8 cellular contexts compared by ENCODE assay signal in the genomic region with DNA sequence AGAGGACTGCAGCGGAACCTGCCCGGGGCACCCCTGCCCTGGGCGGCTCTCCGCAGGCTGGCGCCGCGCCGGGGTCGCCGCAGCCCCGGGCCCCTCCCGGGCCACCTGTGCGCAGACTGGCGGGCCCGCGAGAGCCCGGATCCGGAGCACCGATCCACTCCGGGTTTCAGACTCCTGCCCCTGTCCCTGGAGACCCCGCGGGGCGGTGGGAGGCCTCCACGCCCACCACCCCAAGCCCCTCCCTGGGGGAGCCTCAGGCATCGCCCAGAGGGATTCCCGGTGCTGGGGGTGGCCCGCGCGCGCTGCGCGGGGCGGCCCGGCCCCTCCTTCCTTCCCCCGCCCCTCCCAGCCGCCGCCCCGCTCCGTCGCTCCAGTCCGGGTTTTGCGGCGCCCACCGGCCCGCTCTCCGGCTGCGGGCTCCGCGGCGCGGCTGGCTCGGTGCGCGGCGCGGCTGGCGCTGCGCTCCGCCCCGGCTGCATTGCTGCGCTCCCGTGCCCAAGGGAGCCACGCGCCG. TPM values are rescaled to one million over a fixed set of nuclear protein-coding genes. Genes with fewer than 3 reads are reported as not detected.
DNase-seq lines count a peak whose midpoint lies in the region; FAIRE-seq and TF ChIP-seq lines count a peak whose summit lies in the region.

TSS of gene UNC5A (plus strand) at position 476 of the 514 bp plus-strand sequence. CDS start 192 bp downstream, outside the sequence.

- no peak within 1 kb of the TSS for H2BK5ac ChIP-seq in mesenchymal stem cell (ENCODE audit: low read depth, low read length, poor library complexity, severe bottlenecking)

- H3K4me1 ChIP-seq in mesenchymal stem cell (ENCODE audit: control insufficient read depth, insufficient read depth, low read depth, low read length) = peaks cover 40% of the 10 kb centered on the region

- no peak within 1 kb of the TSS for H2AFZ ChIP-seq in mesenchymal stem cell (ENCODE audit: low read depth, low read length)

- peak within 1 kb of the TSS in 1 of 2 experiments; percentile 54 for H3K23ac ChIP-seq in mesenchymal stem cell (ENCODE audit: low read length in 2 of 2)

- H2BK12ac ChIP-seq in mesenchymal stem cell (ENCODE audit: low read length in 2 of 2) = no peak within 1 kb of the TSS

- no peak within 1 kb of the TSS for H3K14ac ChIP-seq in mesenchymal stem cell (ENCODE audit: low read length in 2 of 2)

- H3K27ac ChIP-seq in VCaP (peak within 1 kb of the TSS; percentile 90), mesenchymal stem cell (ENCODE audit: low read length, poor library complexity, severe bottlenecking) (no peak within 1 kb of the TSS)

- H3K18ac ChIP-seq in mesenchymal stem cell (ENCODE audit: low read depth in 1 of 2, low read length in 2 of 2) = no peak within 1 kb of the TSS

- peaks cover 19% of the 10 kb centered on the region for H3K79me1 ChIP-seq in mesenchymal stem cell (replicated peaks; ENCODE audit: low read length, poor library complexity, severe bottlenecking)

- under 1% methylated on average over 42 of the region's 65 CpGs for WGBS in mesenchymal stem cell

- H2BK120ac ChIP-seq in mesenchymal stem cell (ENCODE audit: low read depth, low read length) = no peak within 1 kb of the TSS

- peak within 1 kb of the TSS; percentile 5; the same call in 1 of the 2 replicates for H3K4me3 ChIP-seq in Jurkat, Clone E6-1 (ENCODE audit: low read length)
- peak within 1 kb of the TSS; percentile 55 to 65 for H3K4me3 ChIP-seq in mesenchymal stem cell (ENCODE audit: insufficient read depth in 1 of 2, low read depth in 1 of 2, low read length in 2 of 2)

- H3K4me2 ChIP-seq in mesenchymal stem cell (ENCODE audit: low read length, poor library complexity, severe bottlenecking) = peak within 1 kb of the TSS; percentile 97

- H4K91ac ChIP-seq in mesenchymal stem cell (ENCODE audit: low read length) = no peak within 1 kb of the TSS

- H3K27me3 ChIP-seq in mesenchymal stem cell (ENCODE audit: control insufficient read depth in 1 of 2, insufficient read depth in 1 of 2, low read length in 2 of 2) = peaks cover 36 to 87% of the 10 kb centered on the region in 2 experiments

- peaks cover 0 to 4% of the 10 kb centered on the region in 2 experiments for H3K36me3 ChIP-seq in mesenchymal stem cell (ENCODE audit: control insufficient read depth in 1 of 2, insufficient read depth in 2 of 2, low read depth in 1 of 2, low read length in 2 of 2)

- FAIRE-seq in RCC 7860 (lab: Jason Lieb, UNC) = no peak

- no peak within 1 kb of the TSS for H3K4ac ChIP-seq in mesenchymal stem cell (ENCODE audit: low read depth in 1 of 2, low read length in 2 of 2)

- H2AK5ac ChIP-seq in mesenchymal stem cell (ENCODE audit: low read length, severe bottlenecking) = no peak within 1 kb of the TSS

- H4K8ac ChIP-seq in mesenchymal stem cell (ENCODE audit: low read length) = no peak within 1 kb of the TSS

- H3K9ac ChIP-seq in mesenchymal stem cell (ENCODE audit: low read length) = no peak within 1 kb of the TSS

- H3K9me3 ChIP-seq in mesenchymal stem cell (ENCODE audit: control insufficient read depth, low read length) = no peaks in the 10 kb centered on the region

- no peak for TF ChIP-seq CTCF in VCaP (conservative IDR thresholded peaks at IDR 0.05)

- DNase-seq in D341Med (ENCODE audit: low spot score) = peak; percentile 95
- peak; percentile 35 for DNase-seq in Jurkat, Clone E6-1 (ENCODE audit: low read depth, low spot score)
- peak; percentile 28 for DNase-seq in central memory CD4-positive, alpha-beta T cell
- DNase-seq in mesenchymal stem cell = peak; percentile 39
- DNase-seq in stimulated activated naive CD4-positive, alpha-beta T cell treated with Interleukin-2 at 50 U/mL for 16 hours (lab: John Stamatoyannopoulos, UW) = peak; percentile 22
- no peak for DNase-seq in RCC 7860 (ENCODE audit: low spot score)
- no peak for DNase-seq in SIG-M5 treated with dmso at 0.1 percent for 504 hours (lab: John Stamatoyannopoulos, UW; ENCODE audit: unreplicated experiment)

- H2BK15ac ChIP-seq in mesenchymal stem cell (ENCODE audit: low read depth, poor library complexity, severe bottlenecking) = no peak within 1 kb of the TSS

RNA-seq across cellular contexts. Expression of gene UNC5A, which starts in this region (rescaled TPM):
- polyA plus RNA-seq in Jurkat, Clone E6-1 (2012; ENCODE audit: insufficient read depth, insufficient read length) = 0.38 TPM
- not detected for polyA plus RNA-seq in mesenchymal stem cell (2013, experiment 1 of 2)
- polyA plus RNA-seq in mesenchymal stem cell (2013, experiment 2 of 2) = not detected

Comparison
In these comparisons a context has a peak if more than half of its experiments do, and no peak if none do; other contexts are left out.
1. DNase-seq: peak in D341Med (single experiment), Jurkat, Clone E6-1 (single experiment), central memory CD4-positive, alpha-beta T cell (single experiment), mesenchymal stem cell (single experiment) and stimulated activated naive CD4-positive, alpha-beta T cell treated with Interleukin-2 at 50 U/mL for 16 hours (single experiment); none in RCC 7860 (single experiment) and SIG-M5 treated with dmso at 0.1 percent for 504 hours (single experiment).